23 cellular contexts compared by ENCODE assay signal in genomic region chr11:108508653-108509593, GRCh38. TPM values are rescaled to one million over a fixed set of nuclear protein-coding genes. Genes with fewer than 3 reads are reported as not detected.
DNase-seq lines count a peak whose midpoint lies in the region; ATAC-seq, FAIRE-seq and TF ChIP-seq lines count a peak whose summit lies in the region.
"Had no signal": no experiment of that assay in that cellular context is flagged by ENCODE, and none has a peak within 500 bp of the region (broad histone marks: within the 10 kb centered on the region; RNA-seq: fewer than 3 reads in every experiment).

No MANE protein-coding gene starts in this region.

- peak; percentile 36 for FAIRE-seq in colon (lab: Jason Lieb, UNC)
- no peak for FAIRE-seq in D721Med (lab: Jason Lieb, UNC)

- TF ChIP-seq CTCF in type B pancreatic cell (conservative IDR thresholded peaks at IDR 0.05) (no peak), D721Med (IDR thresholded peaks at IDR 0.05; ENCODE audit: insufficient read depth, missing control alignments) (no peak)

- ATAC-seq in left colon: peak; percentile 86
- ATAC-seq in activated CD8-positive, alpha-beta memory T cell treated with anti-CD3 and anti-CD28 coated beads, Interleukin-2, amount 10 ng/mL, durations not matched to agents 7 days and 5 days: no peak

- peaks cover 35% of the 10 kb centered on the region for H3K36me3 Mint-ChIP-seq in type B pancreatic cell
- no peaks in the 10 kb centered on the region for H3K36me3 Mint-ChIP-seq in activated T-helper 2 cell treated with anti-CD3 and anti-CD28 coated beads, Interferon-gamma antibody, Interleukin-2, Interleukin-4, amounts not matched to agents 10 μg/mL and 5 μg/mL and 100 μg/mL, durations not matched to agents 14 hours and 24 hours and 36 hours (ENCODE audit: low read depth)
- no peaks in the 10 kb centered on the region for H3K36me3 Mint-ChIP-seq in activated CD8-positive, alpha-beta memory T cell treated with anti-CD3 and anti-CD28 coated beads, Interleukin-2, amount 10 ng/mL, durations not matched to agents 7 days and 5 days

- H3K4me3 Mint-ChIP-seq in type B pancreatic cell: peak overlapping the region; percentile 17
- H3K4me3 Mint-ChIP-seq in activated T-helper 2 cell treated with anti-CD3 and anti-CD28 coated beads, Interferon-gamma antibody, Interleukin-2, Interleukin-4, amounts not matched to agents 10 μg/mL and 5 μg/mL and 100 μg/mL, durations not matched to agents 14 hours and 24 hours and 36 hours (ENCODE audit: low read depth): no peak overlapping the region
- no peak overlapping the region for H3K4me3 Mint-ChIP-seq in activated CD8-positive, alpha-beta memory T cell treated with anti-CD3 and anti-CD28 coated beads, Interleukin-2, amount 10 ng/mL, durations not matched to agents 7 days and 5 days
- H3K4me3 Mint-ChIP-seq: CD14-positive monocyte, HFFc6 had no signal

- peak; percentile 5 for DNase-seq in NCI-H82 (lab: John Stamatoyannopoulos, UW)
- DNase-seq in NCI-H82 treated with DMSO at 0.1 percent for 48 hours (lab: John Stamatoyannopoulos, UW; ENCODE audit: unreplicated experiment): no peak
- no peak for DNase-seq in left colon
- DNase-seq in type B pancreatic cell (ENCODE audit: extremely low spot score, unreplicated experiment): no peak
- DNase-seq in activated T-helper 2 cell treated with anti-CD3 and anti-CD28 coated beads, Interferon-gamma antibody, Interleukin-2, Interleukin-4, amounts not matched to agents 10 μg/mL and 5 μg/mL and 100 μg/mL, durations not matched to agents 14 hours and 24 hours and 36 hours (ENCODE audit: low spot score): no peak
- no peak for DNase-seq in D721Med (ENCODE audit: insufficient read length, low spot score)
- no peak for DNase-seq in activated CD8-positive, alpha-beta memory T cell treated with anti-CD3 and anti-CD28 coated beads, Interleukin-2, amount 10 ng/mL, durations not matched to agents 7 days and 5 days
- DNase-seq: GDM1, H7, HFFc6, IMR-90, Karpas-422, MG63, NCI-H1048, NCI-H1436, NCI-H1930, NCI-H2171, NCI-H748 treated with DMSO at 0.1 percent for 48 hours, OCI-M1, SHP77 had no signal

- peak overlapping the region; percentile 81 for H3K27ac Mint-ChIP-seq in type B pancreatic cell
- no peak overlapping the region for H3K27ac Mint-ChIP-seq in activated T-helper 2 cell treated with anti-CD3 and anti-CD28 coated beads, Interferon-gamma antibody, Interleukin-2, Interleukin-4, amounts not matched to agents 10 μg/mL and 5 μg/mL and 100 μg/mL, durations not matched to agents 14 hours and 24 hours and 36 hours
- H3K27ac Mint-ChIP-seq in activated CD8-positive, alpha-beta memory T cell treated with anti-CD3 and anti-CD28 coated beads, Interleukin-2, amount 10 ng/mL, durations not matched to agents 7 days and 5 days: no peak overlapping the region
- H3K27ac Mint-ChIP-seq: CD14-positive monocyte, HFFc6 had no signal

- H3K27me3 Mint-ChIP-seq in type B pancreatic cell: no peaks in the 10 kb centered on the region
- peaks cover 11% of the 10 kb centered on the region for H3K27me3 Mint-ChIP-seq in activated T-helper 2 cell treated with anti-CD3 and anti-CD28 coated beads, Interferon-gamma antibody, Interleukin-2, Interleukin-4, amounts not matched to agents 10 μg/mL and 5 μg/mL and 100 μg/mL, durations not matched to agents 14 hours and 24 hours and 36 hours (ENCODE audit: low read depth)
- peaks cover 16% of the 10 kb centered on the region for H3K27me3 Mint-ChIP-seq in activated CD8-positive, alpha-beta memory T cell treated with anti-CD3 and anti-CD28 coated beads, Interleukin-2, amount 10 ng/mL, durations not matched to agents 7 days and 5 days

- CTCF ChIA-PET in activated CD8-positive, alpha-beta memory T cell treated with anti-CD3 and anti-CD28 coated beads, Interleukin-2, amount 10 ng/mL, durations not matched to agents 7 days and 5 days (lab: Charles Lee): no interaction called here

- peaks cover 5% of the 10 kb centered on the region for H3K9me3 Mint-ChIP-seq in type B pancreatic cell
- H3K9me3 Mint-ChIP-seq in activated T-helper 2 cell treated with anti-CD3 and anti-CD28 coated beads, Interferon-gamma antibody, Interleukin-2, Interleukin-4, amounts not matched to agents 10 μg/mL and 5 μg/mL and 100 μg/mL, durations not matched to agents 14 hours and 24 hours and 36 hours: no peaks in the 10 kb centered on the region
- H3K9me3 Mint-ChIP-seq in activated CD8-positive, alpha-beta memory T cell treated with anti-CD3 and anti-CD28 coated beads, Interleukin-2, amount 10 ng/mL, durations not matched to agents 7 days and 5 days (ENCODE audit: low read depth): no peaks in the 10 kb centered on the region
- H3K9me3 Mint-ChIP-seq: HFFc6 had no signal

- no peaks in the 10 kb centered on the region for H3K4me1 Mint-ChIP-seq in type B pancreatic cell (ENCODE audit: unreplicated experiment)
- H3K4me1 Mint-ChIP-seq in activated T-helper 2 cell treated with anti-CD3 and anti-CD28 coated beads, Interferon-gamma antibody, Interleukin-2, Interleukin-4, amounts not matched to agents 10 μg/mL and 5 μg/mL and 100 μg/mL, durations not matched to agents 14 hours and 24 hours and 36 hours (ENCODE audit: low read depth): peaks cover 3% of the 10 kb centered on the region
- H3K4me1 Mint-ChIP-seq in activated CD8-positive, alpha-beta memory T cell treated with anti-CD3 and anti-CD28 coated beads, Interleukin-2, amount 10 ng/mL, durations not matched to agents 7 days and 5 days: peaks cover 3% of the 10 kb centered on the region
- H3K4me1 Mint-ChIP-seq: CD14-positive monocyte had no signal

- intact Hi-C loops in left colon (cut with DNase I, micrococcal nuclease): no loop called here
- intact Hi-C loops in activated T-helper 2 cell treated with anti-CD3 and anti-CD28 coated beads, Interferon-gamma antibody, Interleukin-2, Interleukin-4, amounts not matched to agents 10 μg/mL and 5 μg/mL and 100 μg/mL, durations not matched to agents 14 hours and 24 hours and 36 hours (cut with micrococcal nuclease): no loop called here

RNA-seq across cellular contexts. Expression of gene POGLUT3, which starts 10.7 kb away (rescaled TPM):
- total RNA-seq in left colon (10 to 100 TPM; 14.0 to 14.5 TPM), type B pancreatic cell (ENCODE audit: low replicate concordance) (19.2 and 23.8 TPM in 2 replicates)
- total RNA-seq in activated T-helper 2 cell treated with anti-CD3 and anti-CD28 coated beads, Interferon-gamma antibody, Interleukin-2, Interleukin-4, amounts not matched to agents 10 μg/mL and 5 μg/mL and 100 μg/mL, durations not matched to agents 14 hours and 24 hours and 36 hours: 9.9 and 10.0 TPM in 2 replicates
- total RNA-seq in activated CD8-positive, alpha-beta memory T cell treated with anti-CD3 and anti-CD28 coated beads, Interleukin-2, amount 10 ng/mL, durations not matched to agents 7 days and 5 days: 10 to 100 TPM; 27.5 to 32.6 TPM

RNA-seq across cellular contexts. Expression of gene C11orf65, which starts 41.6 kb away (rescaled TPM):
- under 1 TPM; 0.39 to 0.46 TPM for total RNA-seq in left colon
- 0.70 and 1.0 TPM in 2 replicates for total RNA-seq in type B pancreatic cell (ENCODE audit: low replicate concordance)
- 0.43 and 0.97 TPM in 2 replicates for total RNA-seq in activated T-helper 2 cell treated with anti-CD3 and anti-CD28 coated beads, Interferon-gamma antibody, Interleukin-2, Interleukin-4, amounts not matched to agents 10 μg/mL and 5 μg/mL and 100 μg/mL, durations not matched to agents 14 hours and 24 hours and 36 hours
- under 1 TPM in 1 of 2 experiments, not detected in 1; 0.61 TPM for total RNA-seq in activated CD8-positive, alpha-beta memory T cell treated with anti-CD3 and anti-CD28 coated beads, Interleukin-2, amount 10 ng/mL, durations not matched to agents 7 days and 5 days
- total RNA-seq: HT1080 had no signal
